29 cellular contexts compared by ENCODE assay signal in the genomic region with DNA sequence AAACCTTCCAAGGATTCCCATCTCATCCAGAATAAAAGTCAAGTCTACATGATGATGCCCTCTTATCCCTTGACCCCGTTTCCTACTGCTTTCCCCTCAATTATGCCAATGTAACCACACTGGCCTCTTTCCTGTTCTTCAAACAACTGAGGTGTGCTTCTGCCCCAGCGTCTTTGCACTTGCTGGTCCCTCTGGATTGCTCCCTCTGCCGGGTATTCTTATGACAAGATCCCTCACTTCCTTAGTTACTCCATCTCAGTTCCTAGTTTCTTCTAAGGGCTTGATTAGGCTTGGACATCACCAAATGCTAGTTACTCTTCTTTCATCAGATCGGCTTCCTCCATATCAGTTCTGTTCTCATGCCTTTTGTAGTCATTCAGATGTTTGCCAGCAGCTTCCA. TPM values are rescaled to one million over a fixed set of nuclear protein-coding genes. Genes with fewer than 3 reads are reported as not detected.
"Had no signal": no experiment of that assay in that cellular context is flagged by ENCODE, and none has a peak within 500 bp of the region (broad histone marks: within the 10 kb centered on the region; RNA-seq: fewer than 3 reads in every experiment).

No MANE protein-coding gene starts in this region.

- H3K9me3 Mint-ChIP-seq: activated naive CD4-positive, alpha-beta T cell treated with anti-CD3 and anti-CD28 coated beads, Interleukin-2, amount 50 U/mL, for 72 hours; central memory CD8-positive, alpha-beta T cell; dendritic cell treated with granulocyte-macrophage colony-stimulating factor and Interleukin-4, amounts not matched to agents 40 ng/mL and 50 ng/mL, for 4 days; natural killer cell; neural progenitor cell; stimulated activated naive B cell treated with anti-CD40 and anti-IgM and Interleukin-4, amounts not matched to agents 10 μg/mL and 1 μg/mL and 100 μg/mL, for 72 hours had no signal

- H3K27me3 ChIP-seq: esophagus muscularis mucosa, left lung, neural progenitor cell, right atrium auricular region, stomach, thyroid gland, upper lobe of left lung had no signal

- FAIRE-seq: bronchial epithelial cell, islet of Langerhans had no signal

- H3K9me3 ChIP-seq: esophagus muscularis mucosa, heart right ventricle, left lung, lower lobe of right lung, right atrium auricular region, stomach, thyroid gland, upper lobe of left lung had no signal

- H3K36me3 ChIP-seq: esophagus muscularis mucosa, heart right ventricle, left lung, lower lobe of right lung, neural progenitor cell, right atrium auricular region, stomach, thyroid gland, upper lobe of left lung had no signal

- ATAC-seq: activated CD4-positive, alpha-beta T cell treated with anti-CD3 and anti-CD28 coated beads for 36 hours; activated CD8-positive, alpha-beta memory T cell treated with anti-CD3 and anti-CD28 coated beads, Interleukin-2, amount 10 ng/mL, durations not matched to agents 7 days and 5 days; activated CD8-positive, alpha-beta T cell treated with anti-CD3 and anti-CD28 coated beads, Interleukin-2, amount 10 ng/mL, durations not matched to agents 7 days and 5 days; activated naive CD4-positive, alpha-beta T cell treated with anti-CD3 and anti-CD28 coated beads, Interleukin-2, amount 50 U/mL, for 72 hours; foreskin keratinocyte; heart right ventricle; left lung; lower lobe of right lung; natural killer cell; stimulated activated naive B cell treated with anti-CD40 and anti-IgM and Interleukin-4, amounts not matched to agents 10 μg/mL and 1 μg/mL and 100 μg/mL, for 72 hours had no signal

- H3K4me3 ChIP-seq: esophagus muscularis mucosa, heart right ventricle, left lung, lower lobe of right lung, neural progenitor cell, right atrium auricular region, stomach, thyroid gland, upper lobe of left lung had no signal

- H3K27ac ChIP-seq: esophagus muscularis mucosa, foreskin keratinocyte, heart right ventricle, left lung, lower lobe of right lung, neural progenitor cell, parathyroid adenoma, right atrium auricular region, stomach, thyroid gland, upper lobe of left lung had no signal

- H3K79me2 ChIP-seq: parathyroid adenoma had no signal

- H3K9ac ChIP-seq: neural progenitor cell, parathyroid adenoma had no signal

- DNase-seq: activated CD4-positive, alpha-beta T cell treated with anti-CD3 and anti-CD28 coated beads for 36 hours; activated CD4-positive, CD25-positive, alpha-beta regulatory T cell; activated CD8-positive, alpha-beta memory T cell treated with anti-CD3 and anti-CD28 coated beads, Interleukin-2, amount 10 ng/mL, durations not matched to agents 7 days and 5 days; activated CD8-positive, alpha-beta T cell treated with anti-CD3 and anti-CD28 coated beads, Interleukin-2, amount 10 ng/mL, durations not matched to agents 7 days and 5 days; activated naive CD4-positive, alpha-beta T cell; activated T-cell treated with anti-CD3 and anti-CD28 coated beads, Interleukin-2, amount 50 U/mL, for 48 hours; effector CD4-positive, alpha-beta T cell; foreskin keratinocyte; heart right ventricle; left lung; lower lobe of right lung; mesenchymal stem cell; natural killer cell; occipital lobe; stimulated activated CD4-positive, alpha-beta T cell treated with anti-CD3 and anti-CD28 coated beads, Interleukin-15, amount 100 ng/mL, for 24 hours; stimulated activated CD4-positive, alpha-beta T cell treated with anti-CD3 and anti-CD28 coated beads, Interleukin-2, amount 100 ng/mL, for 24 hours; stimulated activated naive B cell treated with anti-CD40 and anti-IgM and Interleukin-4, amounts not matched to agents 10 μg/mL and 1 μg/mL and 100 μg/mL, for 72 hours; stomach; thyroid gland; upper lobe of left lung had no signal

- H3K27ac Mint-ChIP-seq: activated CD4-positive, alpha-beta T cell treated with anti-CD3 and anti-CD28 coated beads for 36 hours; activated CD8-positive, alpha-beta memory T cell treated with anti-CD3 and anti-CD28 coated beads, Interleukin-2, amount 10 ng/mL, durations not matched to agents 7 days and 5 days; activated CD8-positive, alpha-beta T cell treated with anti-CD3 and anti-CD28 coated beads, Interleukin-2, amount 10 ng/mL, durations not matched to agents 7 days and 5 days; activated naive CD4-positive, alpha-beta T cell treated with anti-CD3 and anti-CD28 coated beads, Interleukin-2, amount 50 U/mL, for 72 hours; dendritic cell treated with granulocyte-macrophage colony-stimulating factor and Interleukin-4, amounts not matched to agents 40 ng/mL and 50 ng/mL, for 4 days; natural killer cell; neural progenitor cell; stimulated activated naive B cell treated with anti-CD40 and anti-IgM and Interleukin-4, amounts not matched to agents 10 μg/mL and 1 μg/mL and 100 μg/mL, for 72 hours had no signal

- H3K4me1 Mint-ChIP-seq: activated CD4-positive, alpha-beta T cell treated with anti-CD3 and anti-CD28 coated beads for 36 hours; activated CD8-positive, alpha-beta memory T cell treated with anti-CD3 and anti-CD28 coated beads, Interleukin-2, amount 10 ng/mL, durations not matched to agents 7 days and 5 days; central memory CD8-positive, alpha-beta T cell; natural killer cell had no signal

- H2AFZ ChIP-seq: neural progenitor cell, parathyroid adenoma had no signal

- H3K36me3 Mint-ChIP-seq: activated CD8-positive, alpha-beta memory T cell treated with anti-CD3 and anti-CD28 coated beads, Interleukin-2, amount 10 ng/mL, durations not matched to agents 7 days and 5 days; activated naive CD4-positive, alpha-beta T cell treated with anti-CD3 and anti-CD28 coated beads, Interleukin-2, amount 50 U/mL, for 72 hours; natural killer cell; neural progenitor cell; stimulated activated naive B cell treated with anti-CD40 and anti-IgM and Interleukin-4, amounts not matched to agents 10 μg/mL and 1 μg/mL and 100 μg/mL, for 72 hours had no signal

- H3K27me3 Mint-ChIP-seq: dendritic cell treated with granulocyte-macrophage colony-stimulating factor and Interleukin-4, amounts not matched to agents 40 ng/mL and 50 ng/mL, for 4 days had no signal

- H3K4me3 Mint-ChIP-seq: activated CD4-positive, alpha-beta T cell treated with anti-CD3 and anti-CD28 coated beads for 36 hours; activated CD8-positive, alpha-beta memory T cell treated with anti-CD3 and anti-CD28 coated beads, Interleukin-2, amount 10 ng/mL, durations not matched to agents 7 days and 5 days; activated CD8-positive, alpha-beta T cell treated with anti-CD3 and anti-CD28 coated beads, Interleukin-2, amount 10 ng/mL, durations not matched to agents 7 days and 5 days; central memory CD8-positive, alpha-beta T cell; dendritic cell treated with granulocyte-macrophage colony-stimulating factor and Interleukin-4, amounts not matched to agents 40 ng/mL and 50 ng/mL, for 4 days; natural killer cell; neural progenitor cell; stimulated activated naive B cell treated with anti-CD40 and anti-IgM and Interleukin-4, amounts not matched to agents 10 μg/mL and 1 μg/mL and 100 μg/mL, for 72 hours had no signal

- H3K4me2 ChIP-seq: neural progenitor cell had no signal

- H3K4me1 ChIP-seq: foreskin keratinocyte, heart right ventricle, left lung, parathyroid adenoma, right atrium auricular region had no signal

RNA-seq across cellular contexts. Expression of a gene that starts 32.7 kb away (rescaled TPM):
- total RNA-seq: foreskin keratinocyte had no signal
